14 cellular contexts compared by ENCODE assay signal in genomic region chr4:33883111-33883510, GRCh38.
DNase-seq lines count a peak whose midpoint lies in the region; ATAC-seq and TF ChIP-seq lines count a peak whose summit lies in the region.
"Had no signal": no experiment of that assay in that cellular context is flagged by ENCODE, and none has a peak within 500 bp of the region (broad histone marks: within the 10 kb centered on the region; RNA-seq: fewer than 3 reads in every experiment).

No MANE protein-coding gene starts in this region.

- H3K27me3 ChIP-seq in GM23248 (replicated peaks; ENCODE audit: insufficient read depth) (no peaks in the 10 kb centered on the region), PC-3 (ENCODE audit: low read length) (no peaks in the 10 kb centered on the region), skeletal muscle satellite cell (ENCODE audit: control insufficient read depth, insufficient read depth, low read length) (no peaks in the 10 kb centered on the region), gastrocnemius medialis (no peaks in the 10 kb centered on the region), Karpas-422 (ENCODE audit: low read length) (no peaks in the 10 kb centered on the region)

- BruUV-seq in PC-3 (replicated peaks; lab: Mats Ljungman, UMichigan): no TSS peak

- H2AFZ ChIP-seq in GM23248: peak overlapping the region; percentile 51
- H2AFZ ChIP-seq in PC-3 (ENCODE audit: low read length): no peak overlapping the region
- H2AFZ ChIP-seq in Karpas-422 (ENCODE audit: low read length): no peak overlapping the region

- H3K27ac ChIP-seq in GM23248: peak overlapping the region; percentile 66
- peak overlapping the region; percentile 68 for H3K27ac ChIP-seq in PC-3 (ENCODE audit: low read length)
- H3K27ac ChIP-seq in gastrocnemius medialis: no peak overlapping the region
- H3K27ac ChIP-seq in Karpas-422 (ENCODE audit: low read length): no peak overlapping the region
- H3K27ac ChIP-seq: HL-60 had no signal

- H3K9ac ChIP-seq in GM23248: peak overlapping the region; percentile 53; the same call in 1 of the 2 replicates
- no peak overlapping the region for H3K9ac ChIP-seq in PC-3 (ENCODE audit: low read length)
- peak overlapping the region; percentile 20 for H3K9ac ChIP-seq in skeletal muscle satellite cell (ENCODE audit: low read depth, low read length)
- no peak overlapping the region for H3K9ac ChIP-seq in Karpas-422 (ENCODE audit: low read length)

- no peak for TF ChIP-seq CTCF in PC-3 (conservative IDR thresholded peaks at IDR 0.05; ENCODE audit: low read depth, low read length)
- TF ChIP-seq CTCF in gastrocnemius medialis (IDR thresholded peaks at IDR 0.05 in 4 of 5, conservative IDR thresholded peaks at IDR 0.05 in 1 of 5): no peak

- H4K20me1 ChIP-seq in GM23248 (ENCODE audit: insufficient read depth) (no peaks in the 10 kb centered on the region), PC-3 (ENCODE audit: low read length) (no peaks in the 10 kb centered on the region), Karpas-422 (ENCODE audit: insufficient read depth, low read depth, low read length) (no peaks in the 10 kb centered on the region)

- intact Hi-C loops in PC-3 (cut with micrococcal nuclease) (no loop called here), gastrocnemius medialis (cut with DNase I; ENCODE audit: low total_unique reads) (no loop called here)

- H3K79me2 ChIP-seq in GM23248 (ENCODE audit: insufficient read depth) (no peaks in the 10 kb centered on the region), PC-3 (ENCODE audit: low read length) (no peaks in the 10 kb centered on the region), Karpas-422 (ENCODE audit: low read length) (no peaks in the 10 kb centered on the region)

- H3K4me2 ChIP-seq in GM23248 (ENCODE audit: unreplicated experiment): peak overlapping the region; percentile 67
- no peak overlapping the region for H3K4me2 ChIP-seq in PC-3 (ENCODE audit: low read length)
- H3K4me2 ChIP-seq in skeletal muscle satellite cell (ENCODE audit: low read length): peak overlapping the region; percentile 33
- H3K4me2 ChIP-seq in Karpas-422 (ENCODE audit: low read depth, low read length, poor library complexity, severe bottlenecking): no peak overlapping the region

- peaks cover 17% of the 10 kb centered on the region; the same call in 1 of the 2 replicates for H3F3A ChIP-seq in GM23248 (ENCODE audit: insufficient read depth)
- no peaks in the 10 kb centered on the region for H3F3A ChIP-seq in PC-3 (ENCODE audit: low read length, unreplicated experiment)

- no peak for TF ChIP-seq POLR2A in gastrocnemius medialis (IDR thresholded peaks at IDR 0.05)

- H3K9me2 ChIP-seq in GM23248 (ENCODE audit: insufficient read depth) (no peaks in the 10 kb centered on the region), PC-3 (replicated peaks; ENCODE audit: low read length) (no peaks in the 10 kb centered on the region), Karpas-422 (replicated peaks; ENCODE audit: insufficient read depth, low read length) (no peaks in the 10 kb centered on the region)

- POLR2A ChIA-PET in PC-3 (lab: Charles Lee; ENCODE audit: unreplicated experiment): no interaction called here

- ATAC-seq in PC-3: 0 out of 2 replicates have a peak, but pooled peaks have one; percentile 24
- no peak for ATAC-seq in gastrocnemius medialis

- in situ Hi-C loops in GM23248 (cut with MboI): no loop called here
- in situ Hi-C loops in gastrocnemius medialis (cut with MboI; ENCODE audit: low sequenced_read_pairs in 4 of 4): no loop called here

- no peaks in the 10 kb centered on the region for H3K9me3 ChIP-seq in GM23248 (ENCODE audit: low read depth)
- H3K9me3 ChIP-seq in PC-3 (ENCODE audit: low read length): no peaks in the 10 kb centered on the region
- H3K9me3 ChIP-seq in skeletal muscle satellite cell (replicated peaks; ENCODE audit: low read length): no peaks in the 10 kb centered on the region
- H3K9me3 ChIP-seq in gastrocnemius medialis: no peaks in the 10 kb centered on the region
- H3K9me3 ChIP-seq in Karpas-422 (ENCODE audit: low read length): peaks cover 13% of the 10 kb centered on the region
- H3K9me3 ChIP-seq: HAP-1 had no signal

- no peaks in the 10 kb centered on the region for H3K36me3 ChIP-seq in GM23248 (ENCODE audit: low read depth)
- no peaks in the 10 kb centered on the region for H3K36me3 ChIP-seq in PC-3 (ENCODE audit: low read depth, low read length)
- H3K36me3 ChIP-seq in skeletal muscle satellite cell (ENCODE audit: insufficient read depth, low read length): no peaks in the 10 kb centered on the region
- no peaks in the 10 kb centered on the region for H3K36me3 ChIP-seq in gastrocnemius medialis
- H3K36me3 ChIP-seq in Karpas-422 (ENCODE audit: insufficient read depth, low read length): no peaks in the 10 kb centered on the region
- H3K36me3 ChIP-seq: HAP-1 had no signal

- H3K4me1 ChIP-seq in GM23248 (ENCODE audit: insufficient read depth) (peaks cover 18% of the 10 kb centered on the region), PC-3 (ENCODE audit: insufficient read depth, low read length) (peaks cover 9% of the 10 kb centered on the region; the same call in 1 of the 2 replicates), skeletal muscle satellite cell (ENCODE audit: control insufficient read depth, insufficient read depth, low read length) (peaks cover 11% of the 10 kb centered on the region), gastrocnemius medialis (no peaks in the 10 kb centered on the region), Karpas-422 (ENCODE audit: low read length) (no peaks in the 10 kb centered on the region)
- H3K4me1 ChIP-seq: HAP-1 had no signal

- CTCF ChIA-PET in PC-3 (lab: Charles Lee): no interaction called here

- H3K4me3 ChIP-seq in GM23248 (peak overlapping the region; percentile 47), PC-3 (ENCODE audit: low read length) (no peak overlapping the region), skeletal muscle satellite cell (ENCODE audit: low read length) (no peak overlapping the region), gastrocnemius medialis (no peak overlapping the region), Karpas-422 (ENCODE audit: low read length) (no peak overlapping the region)
- H3K4me3 ChIP-seq: HAP-1 had no signal

- DNase-seq in GM23248 (peak; percentile 3), PC-3 (peak; percentile 1), fibroblast of peridontal ligament (ENCODE audit: extremely low read depth) (peak; percentile 9), gastrocnemius medialis (no peak), DMS53 (lab: John Stamatoyannopoulos, UW) (no peak), Karpas-422 (no peak)
- DNase-seq: C1 segment of cervical spinal cord; Calu3; CD4-positive, alpha-beta T cell; DMS 273 treated with DMSO at 0.1 percent for 48 hours; DMS79 had no signal

Comparison
In these comparisons a context has a peak if more than half of its experiments do, and no peak if none do; other contexts are left out.
1. DNase-seq: peak in GM23248 (single experiment), PC-3 (single experiment) and fibroblast of peridontal ligament (single experiment); none in gastrocnemius medialis (0 of 2), DMS53 (single experiment) and Karpas-422 (single experiment).
2. H3K27ac ChIP-seq: peak in GM23248 (single experiment) and PC-3 (single experiment); none in gastrocnemius medialis (0 of 4) and Karpas-422 (single experiment).
3. H3K4me2 ChIP-seq: peak in GM23248 (single experiment) and skeletal muscle satellite cell (single experiment); none in PC-3 (single experiment) and Karpas-422 (single experiment).
4. H3K9ac ChIP-seq: peak in GM23248 (single experiment) and skeletal muscle satellite cell (single experiment); none in PC-3 (single experiment) and Karpas-422 (single experiment).